ENCODE assay signal across 20 cellular contexts in the genomic region with DNA sequence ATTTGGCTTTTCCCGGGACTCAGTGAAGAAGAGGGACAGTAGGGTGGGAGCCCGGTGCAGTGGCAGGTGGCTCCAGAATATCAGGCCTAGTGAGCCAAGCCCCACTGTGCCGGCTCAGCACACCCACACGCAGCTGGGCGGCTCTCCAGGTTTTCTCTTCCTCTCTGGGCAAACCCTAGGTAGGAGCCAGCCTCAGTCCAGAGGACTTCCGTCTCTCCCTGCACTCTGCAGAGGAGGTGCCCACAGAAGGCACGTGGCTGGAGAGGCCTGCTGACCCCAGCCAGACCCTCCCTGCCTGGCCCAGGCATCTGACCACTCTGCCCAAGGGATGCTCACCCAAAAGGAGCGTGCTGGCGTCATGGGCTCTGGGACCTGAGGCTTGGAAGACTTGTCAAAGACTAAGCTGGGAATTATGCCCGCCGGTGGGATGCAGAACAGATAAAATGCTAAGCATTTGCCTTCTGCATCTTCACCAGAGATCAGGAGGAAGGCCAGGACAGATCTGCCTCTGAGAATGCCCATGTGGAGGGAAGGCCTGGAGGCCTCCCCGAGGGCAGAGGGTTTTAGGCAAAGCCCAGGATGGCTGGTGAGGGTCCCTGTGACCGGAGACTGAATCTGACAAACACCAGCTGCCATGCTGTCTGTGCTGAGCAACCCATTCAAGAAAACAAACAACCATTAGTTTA. TPM values are rescaled to one million over a fixed set of nuclear protein-coding genes. Genes with fewer than 3 reads are reported as not detected.
DNase-seq lines count a peak whose midpoint lies in the region; ATAC-seq and TF ChIP-seq lines count a peak whose summit lies in the region.
"Had no signal": no experiment of that assay in that cellular context is flagged by ENCODE, and none has a peak within 500 bp of the region (broad histone marks: within the 10 kb centered on the region; RNA-seq: fewer than 3 reads in every experiment).

No MANE protein-coding gene starts in this region.

- peaks cover 30% of the 10 kb centered on the region for H3K4me1 Mint-ChIP-seq in endodermal cell

- H3K9me3 ChIP-seq in MG63: no peaks in the 10 kb centered on the region
- no peaks in the 10 kb centered on the region for H3K9me3 ChIP-seq in endodermal cell (ENCODE audit: control insufficient read depth, low read length)
- H3K9me3 ChIP-seq: Peyer's patch had no signal

- H3K27ac ChIP-seq in endodermal cell (ENCODE audit: low read depth, low read length): no peak overlapping the region
- H3K27ac ChIP-seq: GM23248, Peyer's patch had no signal

- peaks cover 5% of the 10 kb centered on the region for H3K4me1 ChIP-seq in endodermal cell (ENCODE audit: control insufficient read depth, insufficient read depth, low read length)
- H3K4me1 ChIP-seq: Peyer's patch had no signal

- no peaks in the 10 kb centered on the region for H3K36me3 ChIP-seq in MG63
- no peaks in the 10 kb centered on the region for H3K36me3 ChIP-seq in endodermal cell (ENCODE audit: control insufficient read depth, insufficient read depth, low read length)
- H3K36me3 ChIP-seq: Peyer's patch had no signal

- no peaks in the 10 kb centered on the region for H3K9me3 Mint-ChIP-seq in endodermal cell

- no peak overlapping the region for H3K27ac Mint-ChIP-seq in endodermal cell

- peaks cover 12% of the 10 kb centered on the region for H3K27me3 Mint-ChIP-seq in endodermal cell (ENCODE audit: insufficient read depth)

- H3K27me3 ChIP-seq in MG63 (no peaks in the 10 kb centered on the region), endodermal cell (ENCODE audit: control insufficient read depth, insufficient read depth, low read length, poor library complexity, severe bottlenecking) (no peaks in the 10 kb centered on the region)
- H3K27me3 ChIP-seq: Peyer's patch had no signal

- DNase-seq in NCI-H1694 treated with DMSO at 0.1 percent for 48 hours (lab: John Stamatoyannopoulos, UW): peak; percentile 15
- DNase-seq in NCI-H1694 (lab: John Stamatoyannopoulos, UW): no peak
- peak; percentile 21 for DNase-seq in MG63
- DNase-seq in endodermal cell: peak; percentile 24
- DNase-seq in superior temporal gyrus (ENCODE audit: extremely low spot score): peak; percentile 42
- DNase-seq in NCI-H524 (lab: John Stamatoyannopoulos, UW): no peak
- DNase-seq: Calu3, DND-41, GF-D8, GM23248, KBM-7, NCI-H1105 treated with DMSO at 0.1 percent for 48 hours, NCI-H2081 treated with DMSO at 0.1 percent for 48 hours, NCI-H446 treated with DMSO at 0.1 percent for 48 hours, NCI-H774, Peyer's patch, SHP77 had no signal

- TF ChIP-seq CTCF in endodermal cell (conservative IDR thresholded peaks at IDR 0.05): no peak

- ATAC-seq in HG02973 (IDR thresholded peaks at IDR 0.05; ENCODE audit: unreplicated experiment) (no peak), GM21367 (IDR thresholded peaks at IDR 0.05; ENCODE audit: unreplicated experiment) (no peak)

- 88 to 92% methylated on average over 8 to 13 of the region's 13 CpGs for WGBS in endodermal cell (ENCODE audit: insufficient coverage in 1 of 2, insufficient read length in 1 of 2), 2 experiments

- no peak overlapping the region for H3K4me3 Mint-ChIP-seq in endodermal cell

- H3K9ac ChIP-seq in endodermal cell (ENCODE audit: extremely low read depth, low read length, poor library complexity, severe bottlenecking): no peak overlapping the region
- H3K9ac ChIP-seq: GM23248 had no signal

- no peak overlapping the region for H3K4me3 ChIP-seq in MG63
- no peak overlapping the region for H3K4me3 ChIP-seq in endodermal cell (ENCODE audit: low read length)
- H3K4me3 ChIP-seq: GM23248, Peyer's patch had no signal

- no peaks in the 10 kb centered on the region for H3K36me3 Mint-ChIP-seq in endodermal cell (ENCODE audit: low read depth)

RNA-seq across cellular contexts. Expression of gene TCERG1L, which starts 40.2 kb away (rescaled TPM):
- not detected in 2 replicates for total RNA-seq in MG63 (2014; rRNA removed; shearing (Covaris generic); ENCODE audit: low replicate concordance)
- 1 to 10 TPM; 1.6 to 4.5 TPM for total RNA-seq in endodermal cell
- polyA plus RNA-seq in endodermal cell (2013, experiment 1 of 2): 2.2 TPM
- 1.7 TPM for polyA plus RNA-seq in endodermal cell (2013, experiment 2 of 2)
- total RNA-seq: A172, Calu3, GM23248, Peyer's patch had no signal
- polyA plus RNA-seq: GM23248 had no signal

Comparison
In these comparisons a context has a peak if more than half of its experiments do, and no peak if none do; other contexts are left out.
1. DNase-seq: peak in NCI-H1694 treated with DMSO at 0.1 percent for 48 hours (single experiment), MG63 (single experiment), endodermal cell (single experiment) and superior temporal gyrus (single experiment); none in NCI-H1694 (single experiment) and NCI-H524 (0 of 2).